ENCODE assay signal across 17 cellular contexts in genomic region chr5:51095481-51095880, GRCh38.
DNase-seq lines count a peak whose midpoint lies in the region; ATAC-seq and TF ChIP-seq lines count a peak whose summit lies in the region.
"Had no signal": no experiment of that assay in that cellular context is flagged by ENCODE, and none has a peak within 500 bp of the region (broad histone marks: within the 10 kb centered on the region; RNA-seq: fewer than 3 reads in every experiment).

No MANE protein-coding gene starts in this region.

- no peak overlapping the region for H3K4me3 Mint-ChIP-seq in GM23338
- no peak overlapping the region for H3K4me3 Mint-ChIP-seq in activated T-cell treated with anti-CD3 and anti-CD28 coated beads, Interleukin-2, amount 50 U/mL, for 72 hours
- H3K4me3 Mint-ChIP-seq: CD14-positive monocyte; CD8-positive, alpha-beta T cell had no signal

- H3K9me3 Mint-ChIP-seq in GM23338 = no peaks in the 10 kb centered on the region
- peaks cover 1 to 2% of the 10 kb centered on the region in 2 donors for H3K9me3 Mint-ChIP-seq in activated T-cell treated with anti-CD3 and anti-CD28 coated beads, Interleukin-2, amount 50 U/mL, for 72 hours

- H3K18ac ChIP-seq in neuronal stem cell (ENCODE audit: low read length) = no peak overlapping the region

- H3K9me2 ChIP-seq in GM23338 (ENCODE audit: insufficient read depth) = no peaks in the 10 kb centered on the region

- H3K36me3 ChIP-seq in neuronal stem cell (replicated peaks in 1 of 2; ENCODE audit: control insufficient read depth in 2 of 2, insufficient read depth in 2 of 2, low read length in 2 of 2) (no peaks in the 10 kb centered on the region), GM23338 (ENCODE audit: insufficient read depth) (no peaks in the 10 kb centered on the region)
- H3K36me3 ChIP-seq: HAP-1 had no signal

- TF ChIP-seq CTCF in GM23338 (conservative IDR thresholded peaks at IDR 0.05; ENCODE audit: low read depth in 2 of 2) = no peak

- H3K4me1 ChIP-seq in neuronal stem cell (ENCODE audit: control insufficient read depth in 2 of 2, insufficient read depth in 1 of 2, low read depth in 1 of 2, low read length in 2 of 2) = peaks cover 8 to 9% of the 10 kb centered on the region in 2 donors
- no peaks in the 10 kb centered on the region for H3K4me1 ChIP-seq in GM23338 (ENCODE audit: insufficient read depth)
- H3K4me1 ChIP-seq: A549, HAP-1 had no signal

- H2BK120ac ChIP-seq in neuronal stem cell (ENCODE audit: low read depth, low read length) = no peak overlapping the region

- H3K79me1 ChIP-seq in neuronal stem cell (ENCODE audit: low read depth, low read length) = no peaks in the 10 kb centered on the region

- no peak overlapping the region for H2BK5ac ChIP-seq in neuronal stem cell (ENCODE audit: low read length)

- H3K4me3 ChIP-seq in neuronal stem cell (ENCODE audit: low read length in 2 of 2) (no peak overlapping the region), GM23338 (no peak overlapping the region)
- H3K4me3 ChIP-seq: A549, GM23248, HAP-1 had no signal

- peaks cover 2% of the 10 kb centered on the region; the same call in 2 of the 3 replicates for H3K4me1 Mint-ChIP-seq in GM23338
- H3K4me1 Mint-ChIP-seq in activated T-cell treated with anti-CD3 and anti-CD28 coated beads, Interleukin-2, amount 50 U/mL, for 72 hours (ENCODE audit: low read depth) = no peaks in the 10 kb centered on the region
- H3K4me1 Mint-ChIP-seq: CD14-positive monocyte had no signal

- no peak overlapping the region for H2AFZ ChIP-seq in neuronal stem cell (ENCODE audit: low read length)
- no peak overlapping the region for H2AFZ ChIP-seq in GM23338
- H2AFZ ChIP-seq: GM23248 had no signal

- H3K27me3 ChIP-seq in neuronal stem cell (ENCODE audit: control insufficient read depth in 3 of 3, insufficient read depth in 3 of 3, low read depth in 1 of 3, low read length in 3 of 3) (peaks cover 0 to 45% (median 0%) of the 10 kb centered on the region in 3 experiments), GM23338 (ENCODE audit: insufficient read depth) (no peaks in the 10 kb centered on the region)

- H3K36me3 Mint-ChIP-seq in GM23338 (ENCODE audit: low read depth) = no peaks in the 10 kb centered on the region
- no peaks in the 10 kb centered on the region for H3K36me3 Mint-ChIP-seq in activated T-cell treated with anti-CD3 and anti-CD28 coated beads, Interleukin-2, amount 50 U/mL, for 72 hours (ENCODE audit: insufficient read depth in 2 of 2)
- H3K36me3 Mint-ChIP-seq: CD14-positive monocyte; CD8-positive, alpha-beta T cell had no signal

- no peak overlapping the region for H3K23ac ChIP-seq in neuronal stem cell (ENCODE audit: low read depth, low read length, poor library complexity)

- no peaks in the 10 kb centered on the region for H3K27me3 Mint-ChIP-seq in GM23338 (ENCODE audit: insufficient read depth, low read depth, poor library complexity)
- H3K27me3 Mint-ChIP-seq in activated T-cell treated with anti-CD3 and anti-CD28 coated beads, Interleukin-2, amount 50 U/mL, for 72 hours (ENCODE audit: low read depth) = no peaks in the 10 kb centered on the region

- peak; percentile 51 for DNase-seq in NCI-H2227 (lab: John Stamatoyannopoulos, UW; ENCODE audit: unreplicated experiment)
- peak; percentile 2 for DNase-seq in astrocyte of the hippocampus (ENCODE audit: low read depth, low spot score)
- peak; percentile 4 for DNase-seq in iPS-NIHi11 (ENCODE audit: low spot score)
- peak; percentile 29 for DNase-seq in neuronal stem cell (ENCODE audit: low spot score)
- DNase-seq in GM03348 (ENCODE audit: low spot score) = no peak
- DNase-seq in erythroblast (lab: John Stamatoyannopoulos, UW) = no peak
- no peak for DNase-seq in GM23338 (ENCODE audit: low spot score)
- no peak for DNase-seq in activated T-cell treated with anti-CD3 and anti-CD28 coated beads, Interleukin-2, amount 50 U/mL, for 72 hours
- DNase-seq: CD8-positive, alpha-beta T cell; COR-L47; DND-41; GDM1; GM23248; IMR-90 had no signal

- no peak overlapping the region for H3K27ac ChIP-seq in neuronal stem cell (replicated peaks; ENCODE audit: low read length)
- no peak overlapping the region for H3K27ac ChIP-seq in GM23338 (ENCODE audit: low read depth)
- H3K27ac ChIP-seq: A549, GM23248 had no signal

- H4K8ac ChIP-seq in neuronal stem cell (ENCODE audit: low read depth, low read length) = no peak overlapping the region

- H4K20me1 ChIP-seq in GM23338 (replicated peaks; ENCODE audit: insufficient read depth) = no peaks in the 10 kb centered on the region

- no peak overlapping the region for H3K4ac ChIP-seq in neuronal stem cell (ENCODE audit: low read length)

- ATAC-seq in GM23338 = no peak
- ATAC-seq in activated T-cell treated with anti-CD3 and anti-CD28 coated beads, Interleukin-2, amount 50 U/mL, for 72 hours (replicated peaks in 1 of 2) = no peak
- ATAC-seq: A549; CD8-positive, alpha-beta T cell had no signal

- no peak overlapping the region for H2AK5ac ChIP-seq in neuronal stem cell (ENCODE audit: low read depth, low read length)

- H3K27ac Mint-ChIP-seq in GM23338 = no peak overlapping the region
- no peak overlapping the region for H3K27ac Mint-ChIP-seq in activated T-cell treated with anti-CD3 and anti-CD28 coated beads, Interleukin-2, amount 50 U/mL, for 72 hours
- H3K27ac Mint-ChIP-seq: CD14-positive monocyte; CD8-positive, alpha-beta T cell had no signal

- H3K9me3 ChIP-seq in neuronal stem cell (replicated peaks in 1 of 2; ENCODE audit: control insufficient read depth in 2 of 2, insufficient read depth in 1 of 2, low read depth in 1 of 2, low read length in 2 of 2) = no peaks in the 10 kb centered on the region
- H3K9me3 ChIP-seq: A549, HAP-1 had no signal

- H3K4me2 ChIP-seq in neuronal stem cell (ENCODE audit: insufficient read depth, low read length, poor library complexity, severe bottlenecking) (no peak overlapping the region), GM23338 (no peak overlapping the region)
- H3K4me2 ChIP-seq: A549 had no signal

- H3K14ac ChIP-seq in neuronal stem cell (ENCODE audit: low read length) = no peak overlapping the region

- no peak overlapping the region for H4K91ac ChIP-seq in neuronal stem cell (ENCODE audit: low read depth, low read length, poor library complexity)

- no CpG with 5 or more reads among the region's 8 CpGs for WGBS in neuronal stem cell (ENCODE audit: extremely low coverage in 2 of 2, insufficient read length in 2 of 2, insufficient replicate concordance in 1 of 2), 2 donors

- no peaks in the 10 kb centered on the region for H3K79me2 ChIP-seq in GM23338 (replicated peaks; ENCODE audit: insufficient read depth)

- no peak overlapping the region for H2BK15ac ChIP-seq in neuronal stem cell (ENCODE audit: low read length)

- H3F3A ChIP-seq in GM23338 (replicated peaks; ENCODE audit: low read depth) = no peaks in the 10 kb centered on the region

- no peak for TF ChIP-seq POLR2A in erythroblast (IDR thresholded peaks at IDR 0.05; ENCODE audit: low read length)

- H3K9ac ChIP-seq in neuronal stem cell (ENCODE audit: low read depth, low read length, poor library complexity) = no peak overlapping the region
- H3K9ac ChIP-seq: GM23248 had no signal

- H2BK12ac ChIP-seq in neuronal stem cell (ENCODE audit: low read length) = no peak overlapping the region

TF ChIP-seq in GM23338, 12 proteins besides CTCF, POLR2A, EP300 and RAD21:
- TF ChIP-seq EZH2phosphoT487 (IDR thresholded peaks at IDR 0.05; ENCODE audit: unreplicated experiment) = no peak
- TF ChIP-seq REST (IDR thresholded peaks at IDR 0.05; ENCODE audit: unreplicated experiment) = no peak
- TF ChIP-seq ZNF331 (CRISPR knock-in tag; IDR thresholded peaks at IDR 0.05; ENCODE audit: low read depth) = no peak

Comparison
In these comparisons a context has a peak if more than half of its experiments do, and no peak if none do; other contexts are left out.
1. DNase-seq: peak in NCI-H2227 (single experiment), astrocyte of the hippocampus (single experiment), iPS-NIHi11 (single experiment) and neuronal stem cell (single experiment); none in GM03348 (single experiment), erythroblast (0 of 2), GM23338 (single experiment) and activated T-cell treated with anti-CD3 and anti-CD28 coated beads, Interleukin-2, amount 50 U/mL, for 72 hours (0 of 2).